16 cellular contexts compared by ENCODE assay signal in genomic region chr15:77646104-77646694, GRCh38. TPM values are rescaled to one million over a fixed set of nuclear protein-coding genes. Genes with fewer than 3 reads are reported as not detected.
"Had no signal": no experiment of that assay in that cellular context is flagged by ENCODE, and none has a peak within 500 bp of the region (broad histone marks: within the 10 kb centered on the region; RNA-seq: fewer than 3 reads in every experiment).

No MANE protein-coding gene starts in this region.

- H3K9me3 ChIP-seq: esophagus squamous epithelium, left lung, transverse colon, vagina had no signal

- H3K27ac Mint-ChIP-seq: naive thymus-derived CD8-positive, alpha-beta T cell; stimulated activated effector memory CD8-positive, alpha-beta T cell treated with anti-CD3 and anti-CD28 coated beads, Interleukin-12 subunit alpha, Interleukin-12 subunit beta, amount 100 ng/mL, for 72 hours; WTC11 had no signal

- DNase-seq: activated CD4-positive, alpha-beta T cell treated with anti-CD3 and anti-CD28 coated beads for 48 hours; activated CD8-positive, alpha-beta memory T cell treated with anti-CD3 and anti-CD28 coated beads for 24 hours; caudate nucleus; esophagus squamous epithelium; hippocampal formation; naive thymus-derived CD8-positive, alpha-beta T cell; T-helper 2 cell; transverse colon had no signal

- H3K27me3 ChIP-seq: transverse colon, vagina had no signal

- H3K4me3 ChIP-seq: coronary artery, esophagus squamous epithelium, left lung, transverse colon, vagina had no signal

- H3K4me1 ChIP-seq: esophagus squamous epithelium, left lung, vagina had no signal

- ATAC-seq: left lung; naive thymus-derived CD8-positive, alpha-beta T cell; stimulated activated effector memory CD8-positive, alpha-beta T cell treated with anti-CD3 and anti-CD28 coated beads, Interleukin-12 subunit alpha, Interleukin-12 subunit beta, amount 100 ng/mL, for 72 hours; WTC11 had no signal

- H3K9me3 Mint-ChIP-seq: naive thymus-derived CD8-positive, alpha-beta T cell; stimulated activated effector memory CD8-positive, alpha-beta T cell treated with anti-CD3 and anti-CD28 coated beads, Interleukin-12 subunit alpha, Interleukin-12 subunit beta, amount 100 ng/mL, for 72 hours; WTC11 had no signal

- H3K36me3 ChIP-seq: esophagus squamous epithelium, left lung, transverse colon, vagina had no signal

- H3K4me3 Mint-ChIP-seq: naive thymus-derived CD8-positive, alpha-beta T cell; stimulated activated effector memory CD8-positive, alpha-beta T cell treated with anti-CD3 and anti-CD28 coated beads, Interleukin-12 subunit alpha, Interleukin-12 subunit beta, amount 100 ng/mL, for 72 hours; WTC11 had no signal

- H3K36me3 Mint-ChIP-seq: naive thymus-derived CD8-positive, alpha-beta T cell; stimulated activated effector memory CD8-positive, alpha-beta T cell treated with anti-CD3 and anti-CD28 coated beads, Interleukin-12 subunit alpha, Interleukin-12 subunit beta, amount 100 ng/mL, for 72 hours; WTC11 had no signal

- H3K27ac ChIP-seq: coronary artery, esophagus squamous epithelium, left lung, transverse colon, vagina had no signal

- H3K4me1 Mint-ChIP-seq: naive thymus-derived CD8-positive, alpha-beta T cell; stimulated activated effector memory CD8-positive, alpha-beta T cell treated with anti-CD3 and anti-CD28 coated beads, Interleukin-12 subunit alpha, Interleukin-12 subunit beta, amount 100 ng/mL, for 72 hours had no signal

RNA-seq across cellular contexts. Expression of gene LINGO1, which starts 13.5 kb away (rescaled TPM):
- total RNA-seq: fibroblast of villous mesenchyme; mononuclear cell; naive thymus-derived CD8-positive, alpha-beta T cell; renal cortical epithelial cell had no signal
